ENCODE assay signal across 8 cellular contexts in genomic region chr11:123111465-123111864, GRCh38. TPM values are rescaled to one million over a fixed set of nuclear protein-coding genes. Genes with fewer than 3 reads are reported as not detected.
DNase-seq lines count a peak whose midpoint lies in the region; ATAC-seq and TF ChIP-seq lines count a peak whose summit lies in the region.

No MANE protein-coding gene starts in this region.

- peak; percentile 84 for TF ChIP-seq CTCF in 22Rv1 (IDR thresholded peaks at IDR 0.05)
- peak; percentile 56 for TF ChIP-seq CTCF in GM10248 (IDR thresholded peaks at IDR 0.05; ENCODE audit: control extremely low read depth, extremely low read depth, low read depth, missing control alignments)
- TF ChIP-seq CTCF in VCaP (conservative IDR thresholded peaks at IDR 0.05): peak; percentile 95

- ATAC-seq in Right ventricle myocardium superior (ENCODE audit: poor library complexity) (peak; percentile 86), GM21390 (IDR thresholded peaks at IDR 0.05; ENCODE audit: unreplicated experiment) (no peak)

- CTCF ChIA-PET in GM10248 (lab: Yijun Ruan, JAX): interaction anchor here (0.6 to 7.5 kb wide), 21 partner anchors 9 to 595 kb away, joined by 3 to 94 read pairs (median 5); no protein-coding TSS in a partner anchor

- DNase-seq in GM10248 (ENCODE audit: extremely low spot score) (peak; percentile 75), NCI-H1694 treated with DMSO at 0.1 percent for 48 hours (lab: John Stamatoyannopoulos, UW) (peak; percentile 32), Right ventricle myocardium superior (no peak), putamen (ENCODE audit: low spot score) (peak; percentile 15)
- no peak for DNase-seq in stimulated activated CD4-positive, alpha-beta T cell treated with anti-CD3 and anti-CD28 coated beads, Interleukin-12 subunit alpha, Interleukin-12 subunit beta, amount 100 ng/mL, for 4 hours

- intact Hi-C loops in Right ventricle myocardium superior (cut with DNase I): loop anchor here (2.0 kb wide), 1 partner anchor 135 kb away; no protein-coding TSS in a partner anchor

- H3K27ac ChIP-seq in 22Rv1 (no peak overlapping the region), VCaP (no peak overlapping the region)

- POLR2A ChIA-PET in GM10248 (lab: Yijun Ruan, JAX): no interaction called here

RNA-seq across cellular contexts. Expression of gene HSPA8, which starts 49.5 kb away (rescaled TPM):
- total RNA-seq in Right ventricle myocardium superior: 1,336 TPM

Comparison
In these comparisons a context has a peak if more than half of its experiments do, and no peak if none do; other contexts are left out.
1. DNase-seq: peak in GM10248 (single experiment), NCI-H1694 treated with DMSO at 0.1 percent for 48 hours (single experiment) and putamen (single experiment); none in Right ventricle myocardium superior (single experiment) and stimulated activated CD4-positive, alpha-beta T cell treated with anti-CD3 and anti-CD28 coated beads, Interleukin-12 subunit alpha, Interleukin-12 subunit beta, amount 100 ng/mL, for 4 hours (single experiment).
2. Peak in every context shown above with its lines, with median percentiles within 50 percentile points of each other: CTCF ChIP-seq.